In genomic region chr13:103436057-103436654, GRCh38 we compare ENCODE assay signal across 24 cellular contexts.
"Had no signal": no experiment of that assay in that cellular context is flagged by ENCODE, and none has a peak within 500 bp of the region (broad histone marks: within the 10 kb centered on the region; RNA-seq: fewer than 3 reads in every experiment).

No MANE protein-coding gene starts in this region.

- H3K36me3 ChIP-seq: breast epithelium, Peyer's patch, SJCRH30, WERI-Rb-1 had no signal

- H3K4me2 ChIP-seq: SK-N-SH had no signal

- H3K27me3 ChIP-seq: breast epithelium, Peyer's patch, SJCRH30 had no signal

- ATAC-seq: activated CD4-positive, CD25-positive, alpha-beta regulatory T cell treated with anti-CD3 and anti-CD28 coated beads, Interleukin-2, amount 50 U/mL, for 24 hours; activated CD8-positive, alpha-beta T cell treated with anti-CD3 and anti-CD28 coated beads for 36 hours had no signal

- H3K4me3 ChIP-seq: breast epithelium, Peyer's patch, SJCRH30 had no signal

- H3K27me3 Mint-ChIP-seq: activated CD8-positive, alpha-beta T cell treated with anti-CD3 and anti-CD28 coated beads for 36 hours; activated naive CD4-positive, alpha-beta T cell treated with anti-CD3 and anti-CD28 coated beads, Interleukin-2, amount 50 U/mL, for 24 hours had no signal

- H3K4me1 Mint-ChIP-seq: activated naive CD4-positive, alpha-beta T cell treated with anti-CD3 and anti-CD28 coated beads, Interleukin-2, amount 50 U/mL, for 24 hours had no signal

- DNase-seq: activated CD4-positive, alpha-beta T cell treated with anti-CD3 and anti-CD28 coated beads for 4 hours; activated CD8-positive, alpha-beta memory T cell treated with anti-CD3 and anti-CD28 coated beads, Interleukin-2, amount 50 U/mL, for 48 hours; activated CD8-positive, alpha-beta T cell treated with anti-CD3 and anti-CD28 coated beads for 36 hours; activated T-cell treated with anti-CD3 and anti-CD28 coated beads, Interleukin-2, amount 50 U/mL, for 1 hour; aorta; central memory CD4-positive, alpha-beta T cell; Kasumi-1; NCI-H1105 treated with DMSO at 0.1 percent for 48 hours; NCI-H1436 treated with DMSO at 0.1 percent for 48 hours; NCI-H187; NCI-H2081; NCI-H510A treated with DMSO at 0.1 percent for 48 hours; NCI-H69; NK-92 treated with Interleukin-12 subunit alpha and Interleukin-12 subunit beta, amount 100 ng/mL, for 24 hours; Peyer's patch; Right ventricle myocardium superior; SJCRH30; SK-N-SH; T-helper 1 cell; WERI-Rb-1 had no signal

- H3K4me1 ChIP-seq: breast epithelium, Peyer's patch had no signal

- H3K36me3 Mint-ChIP-seq: activated naive CD4-positive, alpha-beta T cell treated with anti-CD3 and anti-CD28 coated beads, Interleukin-2, amount 50 U/mL, for 24 hours had no signal

- H3K9me3 Mint-ChIP-seq: activated CD8-positive, alpha-beta T cell treated with anti-CD3 and anti-CD28 coated beads for 36 hours had no signal

- H3K27ac ChIP-seq: breast epithelium, Peyer's patch, RWPE1, SJCRH30, WERI-Rb-1 had no signal

- H3K9me3 ChIP-seq: breast epithelium, Peyer's patch, SJCRH30, SK-N-SH had no signal

- H3K4me3 Mint-ChIP-seq: activated CD8-positive, alpha-beta T cell treated with anti-CD3 and anti-CD28 coated beads for 36 hours; activated naive CD4-positive, alpha-beta T cell treated with anti-CD3 and anti-CD28 coated beads, Interleukin-2, amount 50 U/mL, for 24 hours had no signal

- H3K9ac ChIP-seq: SK-N-SH had no signal

- H3K27ac Mint-ChIP-seq: activated CD8-positive, alpha-beta T cell treated with anti-CD3 and anti-CD28 coated beads for 36 hours; activated naive CD4-positive, alpha-beta T cell treated with anti-CD3 and anti-CD28 coated beads, Interleukin-2, amount 50 U/mL, for 24 hours had no signal
